In genomic region chr1:13700521-13701273, GRCh38 we compare ENCODE assay signal across 8 cellular contexts. TPM values are rescaled to one million over a fixed set of nuclear protein-coding genes. Genes with fewer than 3 reads are reported as not detected.
A peak's percentile ranks its signal among the peaks of the same experiment; 100 is the strongest.
DNase-seq lines count a peak whose midpoint lies in the region; ATAC-seq and TF ChIP-seq lines count a peak whose summit lies in the region.

No MANE protein-coding gene starts in this region.

- H3K4me3 ChIP-seq in GM23338 (peak overlapping the region; percentile 81), thyroid gland (replicated peaks in 1 of 3) (peak overlapping the region; percentile 21 to 67 (median 35))

- H3K4me1 Mint-ChIP-seq in GM23338: peaks cover 18% of the 10 kb centered on the region; the same call in 2 of the 3 replicates

- H2AFZ ChIP-seq in GM23338: peak overlapping the region; percentile 99

- H3K9me3 Mint-ChIP-seq in GM23338: peaks cover 24% of the 10 kb centered on the region

- WGBS in thyroid gland, 2 donors: 18 to 21% methylated on average over 33 to 45 of the region's 48 CpGs

- H3K27me3 ChIP-seq in GM23338 (ENCODE audit: insufficient read depth) (peaks cover 32% of the 10 kb centered on the region), foreskin keratinocyte (no peaks in the 10 kb centered on the region), thyroid gland (no peaks in the 10 kb centered on the region)

- peak; percentile 52 for DNase-seq in GM23338 (ENCODE audit: low spot score)
- peak; percentile 8 for DNase-seq in NCI-H82 treated with DMSO at 0.1 percent for 48 hours (lab: John Stamatoyannopoulos, UW; ENCODE audit: unreplicated experiment)
- DNase-seq in activated T-helper 9 cell treated with anti-CD3 and anti-CD28 coated beads, Interleukin-2, amount 50 U/mL, for 16 hours (ENCODE audit: low read depth): peak; percentile 28
- peak; percentile 14 to 47 for DNase-seq in foreskin keratinocyte
- peak; percentile 49 for DNase-seq in occipital lobe (lab: John Stamatoyannopoulos, UW)
- DNase-seq in thyroid gland: peak; percentile 40 to 54
- DNase-seq in HCEC 1CT: no peak

- no peak for TF ChIP-seq POLR2A in thyroid gland (IDR thresholded peaks at IDR 0.05)

- no peaks in the 10 kb centered on the region for H3K9me2 ChIP-seq in GM23338 (ENCODE audit: insufficient read depth)

- peaks cover 47% of the 10 kb centered on the region for H3K79me2 ChIP-seq in GM23338 (replicated peaks; ENCODE audit: insufficient read depth)

- intact Hi-C loops in thyroid gland (cut with DNase I): no loop called here

- no peak for TF ChIP-seq CTCF in GM23338 (conservative IDR thresholded peaks at IDR 0.05; ENCODE audit: low read depth in 2 of 2)
- no peak for TF ChIP-seq CTCF in foreskin keratinocyte (conservative IDR thresholded peaks at IDR 0.05)
- TF ChIP-seq CTCF in thyroid gland (IDR thresholded peaks at IDR 0.05): no peak

- H4K20me1 ChIP-seq in GM23338 (replicated peaks; ENCODE audit: insufficient read depth): peaks cover 26% of the 10 kb centered on the region; the same call in 1 of the 2 replicates

- ATAC-seq in GM23338: peak; percentile 65
- peak; percentile 52 for ATAC-seq in foreskin keratinocyte

- no peak overlapping the region for H3K27ac ChIP-seq in GM23338 (ENCODE audit: low read depth)
- H3K27ac ChIP-seq in foreskin keratinocyte: peak overlapping the region; percentile 76
- H3K27ac ChIP-seq in thyroid gland: peak overlapping the region in 2 of 3 donors; percentile 35 to 62

- peak overlapping the region; percentile 97 for H3K4me2 ChIP-seq in GM23338

- H3F3A ChIP-seq in GM23338 (replicated peaks; ENCODE audit: low read depth): no peaks in the 10 kb centered on the region

- peak overlapping the region; percentile 81 for H3K27ac Mint-ChIP-seq in GM23338

- H3K36me3 Mint-ChIP-seq in GM23338 (ENCODE audit: low read depth): peaks cover 15% of the 10 kb centered on the region

- peak overlapping the region; percentile 95 for H3K9ac ChIP-seq in ES-I3 (ENCODE audit: low read depth, low read length)

- H3K36me3 ChIP-seq in ES-I3 (ENCODE audit: insufficient read depth, low read length) (no peaks in the 10 kb centered on the region), GM23338 (ENCODE audit: insufficient read depth) (no peaks in the 10 kb centered on the region), thyroid gland (no peaks in the 10 kb centered on the region)

- peaks cover 20% of the 10 kb centered on the region for H3K27me3 Mint-ChIP-seq in GM23338 (ENCODE audit: insufficient read depth, low read depth, poor library complexity)

- H3K9me3 ChIP-seq in ES-I3 (ENCODE audit: control insufficient read depth, insufficient read depth, low read length) (peaks cover 3% of the 10 kb centered on the region; the same call in 1 of the 2 replicates), thyroid gland (no peaks in the 10 kb centered on the region)

- H3K4me1 ChIP-seq in ES-I3 (ENCODE audit: insufficient read depth, low read length) (no peaks in the 10 kb centered on the region; the same call in 1 of the 2 replicates), GM23338 (ENCODE audit: insufficient read depth) (no peaks in the 10 kb centered on the region; the same call in 1 of the 2 replicates), foreskin keratinocyte (peaks cover 14% of the 10 kb centered on the region), thyroid gland (peaks cover 4 to 5% of the 10 kb centered on the region in 2 donors)

- H3K4me3 Mint-ChIP-seq in GM23338: peak overlapping the region; percentile 91

TF ChIP-seq in GM23338, 12 proteins besides CTCF, POLR2A, EP300 and RAD21 (continues in another document):
- TF ChIP-seq ETS1 (IDR thresholded peaks at IDR 0.05): no peak
- TF ChIP-seq POLR2AphosphoS5 (IDR thresholded peaks at IDR 0.05; ENCODE audit: low read depth): no peak
- no peak for TF ChIP-seq CREB1 (CRISPR knock-in tag; IDR thresholded peaks at IDR 0.05; ENCODE audit: low read depth)
- TF ChIP-seq ZNF462 (CRISPR knock-in tag; IDR thresholded peaks at IDR 0.05): no peak

RNA-seq across cellular contexts. Expression of gene PRDM2, which starts 0.7 kb away (rescaled TPM):
- 11.6 and 19.5 TPM in 2 replicates for total RNA-seq in GM23338 (2014; rRNA removed; shearing (Covaris generic))
- polyA plus RNA-seq in GM23338 (2016; fragmentation: Nextera tagmentation; extraction: Ambion mirVana): 28.3 and 28.6 TPM in 2 replicates
- 19.0 and 19.1 TPM in 2 replicates for total RNA-seq in foreskin keratinocyte
- polyA plus RNA-seq in foreskin keratinocyte: 5.2 and 6.0 TPM in 2 replicates
- 36.8 TPM for total RNA-seq in occipital lobe
- total RNA-seq in thyroid gland: 10 to 100 TPM; 39.5 to 63.9 (median 45.4) TPM
